20 cellular contexts compared by ENCODE assay signal in genomic region chr17:29686998-29687397, GRCh38.
A peak's percentile ranks its signal among the peaks of the same experiment; 100 is the strongest.
DNase-seq lines count a peak whose midpoint lies in the region; ATAC-seq and TF ChIP-seq lines count a peak whose summit lies in the region.
"Had no signal": no experiment of that assay in that cellular context is flagged by ENCODE, and none has a peak within 500 bp of the region (broad histone marks: within the 10 kb centered on the region; RNA-seq: fewer than 3 reads in every experiment).

No MANE protein-coding gene starts in this region.

- no peaks in the 10 kb centered on the region for H3K36me3 Mint-ChIP-seq in natural killer cell
- H3K36me3 Mint-ChIP-seq in natural killer cell treated with Interleukin-12 subunit alpha and Interleukin-12 subunit beta and Interleukin-15 and Interleukin-18, amount 100 ng/mL, for 72 hours, result no peaks in the 10 kb centered on the region
- peaks cover 11% of the 10 kb centered on the region for H3K36me3 Mint-ChIP-seq in Caco-2 (ENCODE audit: insufficient read depth, unreplicated experiment)

- H3K27me3 ChIP-seq in left ventricle myocardium inferior (ENCODE audit: low read depth) (no peaks in the 10 kb centered on the region), gastrocnemius medialis (no peaks in the 10 kb centered on the region), Caco-2 (replicated peaks; ENCODE audit: control insufficient read depth, insufficient read depth, low read length) (no peaks in the 10 kb centered on the region), breast epithelium (no peaks in the 10 kb centered on the region)
- H3K27me3 ChIP-seq: body of pancreas, neural progenitor cell, SJSA1, transverse colon had no signal

- H3K9me3 ChIP-seq in left ventricle myocardium inferior (replicated peaks) (no peaks in the 10 kb centered on the region), gastrocnemius medialis (no peaks in the 10 kb centered on the region), Caco-2 (no peaks in the 10 kb centered on the region), breast epithelium (no peaks in the 10 kb centered on the region)
- H3K9me3 ChIP-seq: body of pancreas, SJSA1, transverse colon had no signal

- in situ Hi-C loops in gastrocnemius medialis (cut with MboI; ENCODE audit: low sequenced_read_pairs in 4 of 4), result no loop called here

- POLR2A ChIA-PET in Caco-2 (lab: Charles Lee), result no interaction called here

- no peak for ATAC-seq in natural killer cell
- ATAC-seq in natural killer cell treated with Interleukin-12 subunit alpha and Interleukin-12 subunit beta and Interleukin-15 and Interleukin-18, amount 100 ng/mL, for 72 hours, result no peak
- ATAC-seq in gastrocnemius medialis, result peak; percentile 58 to 72
- ATAC-seq: body of pancreas, GM12878 had no signal

- H3K36me3 ChIP-seq in left ventricle myocardium inferior (peaks cover 22% of the 10 kb centered on the region), gastrocnemius medialis (peaks cover 0 to 7% of the 10 kb centered on the region in 2 donors), Caco-2 (ENCODE audit: control insufficient read depth, insufficient read depth, low read length) (no peaks in the 10 kb centered on the region), breast epithelium (no peaks in the 10 kb centered on the region)
- H3K36me3 ChIP-seq: neural progenitor cell, transverse colon had no signal

- H3K27ac ChIP-seq in left ventricle myocardium inferior (replicated peaks) (peak overlapping the region; percentile 82), gastrocnemius medialis (peak overlapping the region; percentile 75 to 100 (median 98)), breast epithelium (no peak overlapping the region)
- H3K27ac ChIP-seq: neural progenitor cell, SJSA1, transverse colon had no signal

- DNase-seq in natural killer cell (no peak), left ventricle myocardium inferior (no peak), gastrocnemius medialis (no peak), Caco-2 (no peak), NCI-H526 (lab: John Stamatoyannopoulos, UW) (no peak), breast epithelium (ENCODE audit: low spot score in 2 of 2) (no peak)
- no peak for DNase-seq in natural killer cell treated with Interleukin-12 subunit alpha and Interleukin-12 subunit beta and Interleukin-15 and Interleukin-18, amount 100 ng/mL, for 72 hours (ENCODE audit: low spot score)
- no peak for DNase-seq in activated CD4-positive, CD25-positive, alpha-beta regulatory T cell (lab: John Stamatoyannopoulos, UW)
- DNase-seq: activated CD4-positive, alpha-beta memory T cell treated with anti-CD3 and anti-CD28 coated beads for 36 hours; activated naive CD4-positive, alpha-beta T cell treated with anti-CD3 and anti-CD28 coated beads, Interleukin-2, amount 10 ng/mL, durations not matched to agents 7 days and 5 days; activated T-cell treated with anti-CD3 and anti-CD28 coated beads, Interleukin-2, amount 50 U/mL, for 1 hour; body of pancreas; CD4-positive, CD25-positive, alpha-beta regulatory T cell; kidney; NCI-H1417; transverse colon had no signal

- H3K27me3 Mint-ChIP-seq in natural killer cell (ENCODE audit: low read depth in 2 of 2) (no peaks in the 10 kb centered on the region), Caco-2 (ENCODE audit: insufficient read depth, unreplicated experiment) (no peaks in the 10 kb centered on the region)
- no peaks in the 10 kb centered on the region for H3K27me3 Mint-ChIP-seq in natural killer cell treated with Interleukin-12 subunit alpha and Interleukin-12 subunit beta and Interleukin-15 and Interleukin-18, amount 100 ng/mL, for 72 hours
- H3K27me3 Mint-ChIP-seq: activated CD4-positive, alpha-beta memory T cell treated with anti-CD3 and anti-CD28 coated beads for 36 hours; activated naive CD4-positive, alpha-beta T cell treated with anti-CD3 and anti-CD28 coated beads, Interleukin-2, amount 10 ng/mL, durations not matched to agents 7 days and 5 days; CD4-positive, CD25-positive, alpha-beta regulatory T cell; dendritic cell treated with granulocyte-macrophage colony-stimulating factor and Interleukin-4, amounts not matched to agents 40 ng/mL and 50 ng/mL, for 4 days had no signal

- H3K4me1 ChIP-seq in left ventricle myocardium inferior, result peaks cover 61% of the 10 kb centered on the region
- peaks cover 52 to 68% of the 10 kb centered on the region in 2 donors for H3K4me1 ChIP-seq in gastrocnemius medialis
- no peaks in the 10 kb centered on the region for H3K4me1 ChIP-seq in Caco-2
- H3K4me1 ChIP-seq in breast epithelium, result no peaks in the 10 kb centered on the region
- H3K4me1 ChIP-seq: body of pancreas had no signal

- intact Hi-C loops in natural killer cell (cut with micrococcal nuclease), result no loop called here
- intact Hi-C loops in left ventricle myocardium inferior (cut with micrococcal nuclease), result no loop called here
- intact Hi-C loops in gastrocnemius medialis (cut with DNase I; ENCODE audit: low total_unique reads), result no loop called here
- intact Hi-C loops in Caco-2 (cut with micrococcal nuclease; ENCODE audit: unreplicated experiment), result no loop called here
- intact Hi-C loops in breast epithelium (cut with DNase I; ENCODE audit: low total_unique reads), result no loop called here

- peaks cover 7 to 12% of the 10 kb centered on the region in 2 donors for H3K4me1 Mint-ChIP-seq in natural killer cell
- H3K4me1 Mint-ChIP-seq in natural killer cell treated with Interleukin-12 subunit alpha and Interleukin-12 subunit beta and Interleukin-15 and Interleukin-18, amount 100 ng/mL, for 72 hours (ENCODE audit: low read depth in 2 of 2), result peaks cover 17 to 24% of the 10 kb centered on the region in 2 donors
- H3K4me1 Mint-ChIP-seq in Caco-2 (ENCODE audit: low read depth, unreplicated experiment), result peaks cover 7% of the 10 kb centered on the region

- TF ChIP-seq CTCF in natural killer cell (IDR thresholded peaks at IDR 0.05) (no peak), left ventricle myocardium inferior (IDR thresholded peaks at IDR 0.05; ENCODE audit: borderline replicate concordance) (no peak), gastrocnemius medialis (IDR thresholded peaks at IDR 0.05 in 4 of 5, conservative IDR thresholded peaks at IDR 0.05 in 1 of 5) (no peak), Caco-2 (IDR thresholded peaks at IDR 0.05; ENCODE audit: insufficient read depth in 1 of 2, low read depth in 1 of 2, low read length in 1 of 2, severe bottlenecking in 1 of 2, unreplicated experiment in 1 of 2) (no peak), breast epithelium (IDR thresholded peaks at IDR 0.05) (no peak)

- H3K9me3 Mint-ChIP-seq in natural killer cell (no peaks in the 10 kb centered on the region), Caco-2 (ENCODE audit: unreplicated experiment) (no peaks in the 10 kb centered on the region)
- H3K9me3 Mint-ChIP-seq in natural killer cell treated with Interleukin-12 subunit alpha and Interleukin-12 subunit beta and Interleukin-15 and Interleukin-18, amount 100 ng/mL, for 72 hours, result no peaks in the 10 kb centered on the region
- H3K9me3 Mint-ChIP-seq: activated CD4-positive, alpha-beta memory T cell treated with anti-CD3 and anti-CD28 coated beads for 36 hours; activated naive CD4-positive, alpha-beta T cell treated with anti-CD3 and anti-CD28 coated beads, Interleukin-2, amount 10 ng/mL, durations not matched to agents 7 days and 5 days; CD4-positive, CD25-positive, alpha-beta regulatory T cell; dendritic cell treated with granulocyte-macrophage colony-stimulating factor and Interleukin-4, amounts not matched to agents 40 ng/mL and 50 ng/mL, for 4 days; neural progenitor cell had no signal

- H3K4me3 Mint-ChIP-seq in natural killer cell, result no peak overlapping the region
- no peak overlapping the region for H3K4me3 Mint-ChIP-seq in natural killer cell treated with Interleukin-12 subunit alpha and Interleukin-12 subunit beta and Interleukin-15 and Interleukin-18, amount 100 ng/mL, for 72 hours
- H3K4me3 Mint-ChIP-seq in Caco-2 (ENCODE audit: unreplicated experiment), result no peak overlapping the region
- H3K4me3 Mint-ChIP-seq: activated CD4-positive, alpha-beta memory T cell treated with anti-CD3 and anti-CD28 coated beads for 36 hours; activated naive CD4-positive, alpha-beta T cell treated with anti-CD3 and anti-CD28 coated beads, Interleukin-2, amount 10 ng/mL, durations not matched to agents 7 days and 5 days; CD4-positive, CD25-positive, alpha-beta regulatory T cell; dendritic cell treated with granulocyte-macrophage colony-stimulating factor and Interleukin-4, amounts not matched to agents 40 ng/mL and 50 ng/mL, for 4 days; neural progenitor cell had no signal

- TF ChIP-seq POLR2A in gastrocnemius medialis (IDR thresholded peaks at IDR 0.05), result no peak
- no peak for TF ChIP-seq POLR2A in breast epithelium (IDR thresholded peaks at IDR 0.05)

- CTCF ChIA-PET in Caco-2 (lab: Charles Lee), result no interaction called here

- H3K27ac Mint-ChIP-seq in natural killer cell (peak overlapping the region; percentile 38 to 51), Caco-2 (ENCODE audit: unreplicated experiment) (no peak overlapping the region)
- H3K27ac Mint-ChIP-seq in natural killer cell treated with Interleukin-12 subunit alpha and Interleukin-12 subunit beta and Interleukin-15 and Interleukin-18, amount 100 ng/mL, for 72 hours, result peak overlapping the region in 1 of 2 donors; percentile 81
- H3K27ac Mint-ChIP-seq: activated CD4-positive, alpha-beta memory T cell treated with anti-CD3 and anti-CD28 coated beads for 36 hours; activated naive CD4-positive, alpha-beta T cell treated with anti-CD3 and anti-CD28 coated beads, Interleukin-2, amount 10 ng/mL, durations not matched to agents 7 days and 5 days; CD4-positive, CD25-positive, alpha-beta regulatory T cell; dendritic cell treated with granulocyte-macrophage colony-stimulating factor and Interleukin-4, amounts not matched to agents 40 ng/mL and 50 ng/mL, for 4 days; neural progenitor cell had no signal

- BruUV-seq in Caco-2 (replicated peaks; lab: Mats Ljungman, UMichigan), result no TSS peak

- no peak overlapping the region for H3K4me3 ChIP-seq in left ventricle myocardium inferior
- H3K4me3 ChIP-seq in gastrocnemius medialis, result peak overlapping the region in 1 of 4 donors; percentile 3
- H3K4me3 ChIP-seq in Caco-2 (ENCODE audit: low read depth, low read length), result no peak overlapping the region
- no peak overlapping the region for H3K4me3 ChIP-seq in breast epithelium
- H3K4me3 ChIP-seq: body of pancreas, GM12878, neural progenitor cell, SJSA1, transverse colon had no signal

Comparison
In these comparisons a context has a peak if more than half of its experiments do, and no peak if none do; other contexts are left out.
1. ATAC-seq: peak in gastrocnemius medialis (2 of 2); none in natural killer cell (0 of 3) and natural killer cell treated with Interleukin-12 subunit alpha and Interleukin-12 subunit beta and Interleukin-15 and Interleukin-18, amount 100 ng/mL, for 72 hours (0 of 2).
2. H3K27ac ChIP-seq: peak in left ventricle myocardium inferior (single experiment) and gastrocnemius medialis (4 of 4); none in breast epithelium (0 of 2).